17 cellular contexts compared by ENCODE assay signal in the genomic region with DNA sequence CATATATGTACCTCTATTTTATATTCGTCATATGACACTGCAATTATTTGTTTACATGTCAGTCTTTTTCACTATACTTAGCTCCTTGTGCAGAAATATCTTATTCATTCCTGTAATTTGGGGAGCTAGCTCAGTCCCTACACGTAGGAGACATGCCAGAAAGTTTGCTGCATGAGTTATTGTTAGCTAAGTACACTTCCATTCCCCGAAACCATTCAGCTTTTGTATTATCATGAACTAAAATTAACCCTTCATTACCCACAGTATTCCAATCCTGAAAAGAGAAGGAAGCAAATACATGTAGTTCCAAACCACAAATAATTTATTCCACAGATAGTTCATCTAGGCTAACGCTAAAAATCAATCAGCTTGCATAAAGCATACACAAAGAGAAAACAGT. TPM values are rescaled to one million over a fixed set of nuclear protein-coding genes. Genes with fewer than 3 reads are reported as not detected.
DNase-seq lines count a peak whose midpoint lies in the region; ATAC-seq and TF ChIP-seq lines count a peak whose summit lies in the region.
"Had no signal": no experiment of that assay in that cellular context is flagged by ENCODE, and none has a peak within 500 bp of the region (broad histone marks: within the 10 kb centered on the region; RNA-seq: fewer than 3 reads in every experiment).

No MANE protein-coding gene starts in this region.

- intact Hi-C loops in IMR-90 (cut with micrococcal nuclease) = no loop called here

- no peaks in the 10 kb centered on the region for H3K9me1 ChIP-seq in IMR-90 (ENCODE audit: insufficient read depth, low read length)

- no peaks in the 10 kb centered on the region for H3K9me3 ChIP-seq in IMR-90 (ENCODE audit: control insufficient read depth, insufficient read depth, low read length)
- H3K9me3 ChIP-seq in GM23248 (ENCODE audit: low read depth) = no peaks in the 10 kb centered on the region

- H3K23ac ChIP-seq in IMR-90 (ENCODE audit: low read depth, low read length) = no peak overlapping the region

- dilution Hi-C loops in IMR-90 (cut with HindIII; ENCODE audit: low sequenced_read_pairs, unreplicated experiment) = no loop called here

- H2BK15ac ChIP-seq in IMR-90 (ENCODE audit: low read depth, low read length) = no peak overlapping the region

- no peak overlapping the region for H2AK9ac ChIP-seq in IMR-90 (replicated peaks; ENCODE audit: low read depth, low read length, poor library complexity)

- H4K5ac ChIP-seq in IMR-90 (ENCODE audit: low read depth, low read length) = no peak overlapping the region

- TF ChIP-seq POLR2A in IMR-90 (IDR thresholded peaks at IDR 0.05; ENCODE audit: low read depth, low read length) = no peak

- no peak overlapping the region for H2AK5ac ChIP-seq in IMR-90 (ENCODE audit: low read depth, low read length)

- H4K20me1 ChIP-seq in IMR-90 (ENCODE audit: insufficient read depth, low read length) (no peaks in the 10 kb centered on the region), GM23338 (replicated peaks; ENCODE audit: insufficient read depth) (peaks cover 4% of the 10 kb centered on the region; the same call in 1 of the 2 replicates), GM23248 (ENCODE audit: insufficient read depth) (no peaks in the 10 kb centered on the region)

- H3K27me3 ChIP-seq in IMR-90 (ENCODE audit: control insufficient read depth, insufficient read depth, low read length) = no peaks in the 10 kb centered on the region
- no peaks in the 10 kb centered on the region for H3K27me3 ChIP-seq in GM23338 (ENCODE audit: insufficient read depth)
- H3K27me3 ChIP-seq in GM23248 (replicated peaks; ENCODE audit: insufficient read depth) = no peaks in the 10 kb centered on the region

- H4K91ac ChIP-seq in IMR-90 (ENCODE audit: insufficient read depth, low read depth, low read length) = no peak overlapping the region

- no peak overlapping the region for H3K56ac ChIP-seq in IMR-90 (ENCODE audit: extremely low read depth, insufficient read depth, low read length)

- no peak for TF ChIP-seq CTCF in IMR-90 (conservative IDR thresholded peaks at IDR 0.05; ENCODE audit: low read depth, low read length)
- TF ChIP-seq CTCF in WTC11 (IDR thresholded peaks at IDR 0.05) = no peak
- TF ChIP-seq CTCF in nephron progenitor cell (IDR thresholded peaks at IDR 0.05) = no peak
- TF ChIP-seq CTCF in glutamatergic neuron (IDR thresholded peaks at IDR 0.05; ENCODE audit: partially characterized antibody, unreplicated experiment) = no peak
- TF ChIP-seq CTCF in GM23338 (conservative IDR thresholded peaks at IDR 0.05; ENCODE audit: low read depth in 2 of 2) = no peak

- no peak for DNase-seq in IMR-90
- DNase-seq in WTC11 (ENCODE audit: low spot score) = no peak
- DNase-seq in fibroblast of peridontal ligament (ENCODE audit: extremely low read depth) = peak; percentile 47
- DNase-seq in nephron progenitor cell = no peak
- DNase-seq in glutamatergic neuron = no peak
- no peak for DNase-seq in GOT3 (lab: John Stamatoyannopoulos, UW)
- DNase-seq in GM23338 (ENCODE audit: low spot score) = no peak
- no peak for DNase-seq in GM23248
- DNase-seq: ACHN; Calu3; CD4-positive, alpha-beta T cell; NCI-H1048; NCI-H1694; NCI-H446; PC-3 had no signal

- H2AFZ ChIP-seq in IMR-90 (replicated peaks; ENCODE audit: low read length, poor library complexity) = no peak overlapping the region
- no peak overlapping the region for H2AFZ ChIP-seq in GM23338
- no peak overlapping the region for H2AFZ ChIP-seq in GM23248

- peak overlapping the region; percentile 30; the same call in 1 of the 2 replicates for H3K27ac Mint-ChIP-seq in WTC11
- peak overlapping the region; percentile 14 for H3K27ac Mint-ChIP-seq in nephron progenitor cell
- H3K27ac Mint-ChIP-seq in glutamatergic neuron (ENCODE audit: unreplicated experiment) = no peak overlapping the region
- H3K27ac Mint-ChIP-seq in GM23338 = no peak overlapping the region
- H3K27ac Mint-ChIP-seq: CD4-positive, alpha-beta T cell had no signal

- WGBS in IMR-90 (ENCODE audit: extremely low coverage in 2 of 2, insufficient read length in 1 of 2), 2 experiments = no CpG with 5 or more reads among the region's 4 CpGs
- whole genome bisulfite sequencing in GM23248 (ENCODE audit: low coverage in 1 of 2, low lambda C conversion rate in 2 of 2, missing lambda C conversion rate in 2 of 2), 2 experiments = 68 to 71% methylated on average over 4 of the region's 4 CpGs

- CTCF ChIA-PET in IMR-90 (lab: Yijun Ruan, JAX) (interaction anchor here (1.4 kb wide), 1 partner anchor 486 kb away, joined by 3 read pairs; no protein-coding TSS in a partner anchor), WTC11 (lab: Charles Lee) (interaction anchor here (1.5 kb wide), 1 partner anchor 79 kb away, joined by 4 read pairs; no protein-coding TSS in a partner anchor)

- in situ Hi-C loops in IMR-90 (cut with MboI; ENCODE audit: low sequenced_read_pairs) (loop anchor here (10.0 kb wide), 1 partner anchor 485 kb away; no protein-coding TSS in a partner anchor), GM23248 (cut with MboI) (no loop called here)

- H3F3A ChIP-seq in GM23338 (replicated peaks; ENCODE audit: low read depth) (no peaks in the 10 kb centered on the region), GM23248 (ENCODE audit: insufficient read depth) (no peaks in the 10 kb centered on the region)

- H3K4me1 ChIP-seq in IMR-90 (ENCODE audit: control insufficient read depth, insufficient read depth, low read length) (no peaks in the 10 kb centered on the region; the same call in 1 of the 2 replicates), GM23338 (ENCODE audit: insufficient read depth) (no peaks in the 10 kb centered on the region), GM23248 (ENCODE audit: insufficient read depth) (no peaks in the 10 kb centered on the region)

- H4K8ac ChIP-seq in IMR-90 (ENCODE audit: low read depth in 2 of 2, low read length in 2 of 2) = no peak overlapping the region

- H3K9ac ChIP-seq in IMR-90 (ENCODE audit: low read depth, low read length) (no peak overlapping the region), GM23248 (no peak overlapping the region)

- no peak overlapping the region for H3K27ac ChIP-seq in IMR-90 (ENCODE audit: insufficient read depth, low read length)
- H3K27ac ChIP-seq in GM23338 (ENCODE audit: low read depth) = no peak overlapping the region
- H3K27ac ChIP-seq in GM23248 = no peak overlapping the region

- ATAC-seq in IMR-90 (ENCODE audit: low read depth) (no peak), WTC11 (no peak), GM23338 (no peak)
- ATAC-seq: GM12878, K562, PC-3 had no signal

- H2BK20ac ChIP-seq in IMR-90 (ENCODE audit: low read depth, low read length) = no peak overlapping the region

- H2BK5ac ChIP-seq in IMR-90 (ENCODE audit: low read depth, low read length, poor library complexity, severe bottlenecking) = no peak overlapping the region

- no peak for TF ChIP-seq RAD21 in IMR-90 (IDR thresholded peaks at IDR 0.05; ENCODE audit: low read length)

- H3K18ac ChIP-seq in IMR-90 (ENCODE audit: low read depth, low read length) = no peak overlapping the region

- no peak overlapping the region; the same call in 1 of the 2 replicates for H3K4ac ChIP-seq in IMR-90 (ENCODE audit: low read depth, low read length)

- H3K27me3 Mint-ChIP-seq in WTC11 (ENCODE audit: low read depth) = no peaks in the 10 kb centered on the region
- no peaks in the 10 kb centered on the region for H3K27me3 Mint-ChIP-seq in nephron progenitor cell (ENCODE audit: low read depth, poor library complexity)
- H3K27me3 Mint-ChIP-seq in glutamatergic neuron (ENCODE audit: unreplicated experiment) = no peaks in the 10 kb centered on the region
- no peaks in the 10 kb centered on the region for H3K27me3 Mint-ChIP-seq in GM23338 (ENCODE audit: insufficient read depth, low read depth, poor library complexity)
- H3K27me3 Mint-ChIP-seq: CD4-positive, alpha-beta T cell had no signal

- BruUV-seq in IMR-90 (replicated peaks; lab: Mats Ljungman, UMichigan) = no TSS peak

- no peaks in the 10 kb centered on the region for H3K79me1 ChIP-seq in IMR-90 (ENCODE audit: low read depth in 1 of 2, low read length in 2 of 2)

- H3K79me2 ChIP-seq in GM23338 (replicated peaks; ENCODE audit: insufficient read depth) (peaks cover 10% of the 10 kb centered on the region; the same call in 1 of the 2 replicates), GM23248 (ENCODE audit: insufficient read depth) (peaks cover 8% of the 10 kb centered on the region; the same call in 1 of the 2 replicates)

- POLR2A ChIA-PET in IMR-90 (lab: Charles Lee; ENCODE audit: unreplicated experiment) = no interaction called here
- POLR2A ChIA-PET in WTC11 (lab: Charles Lee) = interaction anchor here (0.6 kb wide), 1 partner anchor 520 kb away, joined by 3 read pairs; a partner anchor contains a TSS

- H3K36me3 Mint-ChIP-seq in WTC11 = peaks cover 71% of the 10 kb centered on the region
- H3K36me3 Mint-ChIP-seq in nephron progenitor cell (ENCODE audit: low read depth) = peaks cover 81% of the 10 kb centered on the region
- no peaks in the 10 kb centered on the region for H3K36me3 Mint-ChIP-seq in glutamatergic neuron (ENCODE audit: unreplicated experiment)
- peaks cover 66% of the 10 kb centered on the region for H3K36me3 Mint-ChIP-seq in GM23338 (ENCODE audit: low read depth)

- H3K4me1 Mint-ChIP-seq in WTC11 = no peaks in the 10 kb centered on the region
- peaks cover 17% of the 10 kb centered on the region for H3K4me1 Mint-ChIP-seq in nephron progenitor cell
- peaks cover 2% of the 10 kb centered on the region for H3K4me1 Mint-ChIP-seq in glutamatergic neuron (ENCODE audit: low read depth, unreplicated experiment)
- no peaks in the 10 kb centered on the region for H3K4me1 Mint-ChIP-seq in GM23338

- H3K9me2 ChIP-seq in GM23338 (ENCODE audit: insufficient read depth) (no peaks in the 10 kb centered on the region), GM23248 (ENCODE audit: insufficient read depth) (no peaks in the 10 kb centered on the region)

- H3K4me3 Mint-ChIP-seq in WTC11 (no peak overlapping the region), nephron progenitor cell (no peak overlapping the region), glutamatergic neuron (ENCODE audit: unreplicated experiment) (no peak overlapping the region), GM23338 (no peak overlapping the region)
- H3K4me3 Mint-ChIP-seq: CD4-positive, alpha-beta T cell had no signal

- H3K36me3 ChIP-seq in IMR-90 (ENCODE audit: control insufficient read depth, insufficient read depth, low read length) (peaks cover 11% of the 10 kb centered on the region), GM23338 (ENCODE audit: insufficient read depth) (peaks cover 28% of the 10 kb centered on the region; the same call in 1 of the 2 replicates), GM23248 (ENCODE audit: low read depth) (peaks cover 32% of the 10 kb centered on the region)

- H3K4me3 ChIP-seq in IMR-90 (ENCODE audit: insufficient read depth, low read depth, low read length) = no peak overlapping the region
- H3K4me3 ChIP-seq in GM23338 = no peak overlapping the region
- H3K4me3 ChIP-seq in GM23248 = no peak overlapping the region
- H3K4me3 ChIP-seq: GM12878, K562 had no signal

- no peak overlapping the region for H3K14ac ChIP-seq in IMR-90 (replicated peaks; ENCODE audit: low read depth, low read length)

- no peaks in the 10 kb centered on the region for H3K9me3 Mint-ChIP-seq in WTC11
- no peaks in the 10 kb centered on the region for H3K9me3 Mint-ChIP-seq in nephron progenitor cell
- H3K9me3 Mint-ChIP-seq in glutamatergic neuron (ENCODE audit: unreplicated experiment) = no peaks in the 10 kb centered on the region
- no peaks in the 10 kb centered on the region for H3K9me3 Mint-ChIP-seq in GM23338
- H3K9me3 Mint-ChIP-seq: CD4-positive, alpha-beta T cell had no signal

- H3K4me2 ChIP-seq in IMR-90 (ENCODE audit: low read depth, low read length) (peak overlapping the region; percentile 47; the same call in 1 of the 2 replicates), GM23338 (no peak overlapping the region), GM23248 (ENCODE audit: unreplicated experiment) (no peak overlapping the region)

- no peak overlapping the region for H2BK120ac ChIP-seq in IMR-90 (ENCODE audit: low read depth, low read length)

RNA-seq across cellular contexts. Expression of a gene that starts 10.2 kb away (rescaled TPM):
- total RNA-seq in IMR-90 (2012; rRNA removed) = 4.5 and 9.2 TPM in 2 replicates
- polyA plus RNA-seq in IMR-90 (2012; rRNA removed) = 2.1 and 2.7 TPM in 2 replicates
- 0.31 and 0.39 TPM in 2 replicates for polyA plus RNA-seq in IMR-90 (2012; cell fraction: cytosol; rRNA removed)
- 0.52 and 5.9 TPM in 2 replicates for polyA plus RNA-seq in IMR-90 (2012; cell fraction: nucleus; rRNA removed; ENCODE audit: low replicate concordance)
- total RNA-seq in WTC11 (2021) = 48.1 to 52.6 TPM (median 50.8 TPM) in 3 replicates
- 59.1 TPM for total RNA-seq in glutamatergic neuron (ENCODE audit: unreplicated experiment)
- total RNA-seq in GM23338 (2014; rRNA removed; shearing (Covaris generic)) = 27.4 and 36.9 TPM in 2 replicates
- polyA plus RNA-seq in GM23338 (2016; fragmentation: Nextera tagmentation; extraction: Ambion mirVana) = 30.8 and 38.1 TPM in 2 replicates
- total RNA-seq in GM23248 (2014; rRNA removed; shearing (Covaris generic)) = 9.9 and 10.4 TPM in 2 replicates
- 14.7 and 15.5 TPM in 2 replicates for polyA plus RNA-seq in GM23248 (2016; fragmentation: Nextera tagmentation; extraction: Ambion mirVana)

Comparison
In these comparisons a context has a peak if more than half of its experiments do, and no peak if none do; other contexts are left out.
1. H3K27ac Mint-ChIP-seq: peak in WTC11 (single experiment) and nephron progenitor cell (single experiment); none in glutamatergic neuron (single experiment) and GM23338 (single experiment).